Comparison of ENCODE assay signal across 12 cellular contexts in the genomic region with DNA sequence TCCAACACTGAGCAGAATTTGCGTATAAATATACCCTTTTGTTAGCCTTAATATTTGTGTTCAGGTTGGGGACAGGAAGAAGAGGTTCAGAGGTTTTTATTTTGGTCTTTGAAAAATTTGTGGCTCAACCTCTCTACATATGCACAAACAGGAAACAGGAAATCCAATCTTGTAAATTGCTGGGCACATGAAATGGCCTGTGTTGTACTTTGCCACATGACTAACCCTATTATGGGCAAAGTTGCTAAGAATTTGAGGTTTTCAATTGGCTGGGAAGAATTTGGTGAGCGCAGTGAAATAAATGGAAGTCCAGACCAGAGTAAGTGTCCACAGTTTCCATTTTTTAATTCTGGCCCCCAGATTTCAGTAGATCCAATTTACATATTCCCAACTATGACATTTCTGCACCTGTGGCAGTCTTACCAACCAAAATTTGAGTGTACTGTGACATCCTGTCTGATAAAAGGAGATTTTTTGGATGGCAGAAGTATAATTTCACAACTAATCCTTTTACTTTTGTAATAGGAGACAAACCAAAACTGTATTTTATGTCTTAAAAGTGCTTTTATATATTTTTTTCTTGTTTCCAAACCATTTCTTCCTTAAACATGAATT.
DNase-seq lines count a peak whose midpoint lies in the region; ATAC-seq lines count a peak whose summit lies in the region.
"Had no signal": no experiment of that assay in that cellular context is flagged by ENCODE, and none has a peak within 500 bp of the region (broad histone marks: within the 10 kb centered on the region; RNA-seq: fewer than 3 reads in every experiment).

No MANE protein-coding gene starts in this region.

- H3K9me3 Mint-ChIP-seq in activated naive CD8-positive, alpha-beta T cell treated with anti-CD3 and anti-CD28 coated beads, Interleukin-2, amount 50 U/mL, for 24 hours = no peaks in the 10 kb centered on the region
- H3K9me3 Mint-ChIP-seq in natural killer cell treated with Interleukin-12 subunit alpha and Interleukin-12 subunit beta and Interleukin-15 and Interleukin-18, amount 100 ng/mL, for 72 hours = no peaks in the 10 kb centered on the region

- H3K4me3 Mint-ChIP-seq in activated naive CD8-positive, alpha-beta T cell treated with anti-CD3 and anti-CD28 coated beads, Interleukin-2, amount 50 U/mL, for 24 hours = no peak overlapping the region
- H3K4me3 Mint-ChIP-seq in natural killer cell treated with Interleukin-12 subunit alpha and Interleukin-12 subunit beta and Interleukin-15 and Interleukin-18, amount 100 ng/mL, for 72 hours = peak overlapping the region; percentile 42

- DNase-seq in EL (peak; percentile 3), MV-4-11 (lab: John Stamatoyannopoulos, UW) (peak; percentile 51), GDM1 (lab: John Stamatoyannopoulos, UW) (no peak), iPS-NIHi11 (ENCODE audit: low spot score) (no peak)
- DNase-seq in activated naive CD8-positive, alpha-beta T cell treated with anti-CD3 and anti-CD28 coated beads, Interleukin-2, amount 50 U/mL, for 24 hours = no peak
- DNase-seq in natural killer cell treated with Interleukin-12 subunit alpha and Interleukin-12 subunit beta and Interleukin-15 and Interleukin-18, amount 100 ng/mL, for 72 hours (ENCODE audit: low spot score) = no peak
- DNase-seq: effector CD4-positive, alpha-beta T cell; GOT3; NCI-H1105 treated with DMSO at 0.1 percent for 48 hours; NCI-H526 treated with DMSO at 0.1 percent for 48 hours; SHP77 treated with DMSO at 0.1 percent for 48 hours had no signal

- H3K36me3 Mint-ChIP-seq in activated naive CD8-positive, alpha-beta T cell treated with anti-CD3 and anti-CD28 coated beads, Interleukin-2, amount 50 U/mL, for 24 hours (ENCODE audit: low read depth) = peaks cover 69% of the 10 kb centered on the region
- H3K36me3 Mint-ChIP-seq in natural killer cell treated with Interleukin-12 subunit alpha and Interleukin-12 subunit beta and Interleukin-15 and Interleukin-18, amount 100 ng/mL, for 72 hours = peaks cover 34% of the 10 kb centered on the region

- H3K27ac Mint-ChIP-seq in activated naive CD8-positive, alpha-beta T cell treated with anti-CD3 and anti-CD28 coated beads, Interleukin-2, amount 50 U/mL, for 24 hours = peak overlapping the region; percentile 75
- H3K27ac Mint-ChIP-seq in natural killer cell treated with Interleukin-12 subunit alpha and Interleukin-12 subunit beta and Interleukin-15 and Interleukin-18, amount 100 ng/mL, for 72 hours = peak overlapping the region; percentile 65 to 69

- H3K27me3 Mint-ChIP-seq in activated naive CD8-positive, alpha-beta T cell treated with anti-CD3 and anti-CD28 coated beads, Interleukin-2, amount 50 U/mL, for 24 hours = no peaks in the 10 kb centered on the region
- H3K27me3 Mint-ChIP-seq in natural killer cell treated with Interleukin-12 subunit alpha and Interleukin-12 subunit beta and Interleukin-15 and Interleukin-18, amount 100 ng/mL, for 72 hours = no peaks in the 10 kb centered on the region

- no peak for ATAC-seq in activated naive CD8-positive, alpha-beta T cell treated with anti-CD3 and anti-CD28 coated beads, Interleukin-2, amount 50 U/mL, for 24 hours
- ATAC-seq in natural killer cell treated with Interleukin-12 subunit alpha and Interleukin-12 subunit beta and Interleukin-15 and Interleukin-18, amount 100 ng/mL, for 72 hours = peak; percentile 60 to 68
- no peak for ATAC-seq in GM21737 (IDR thresholded peaks at IDR 0.05; ENCODE audit: unreplicated experiment)

- peaks cover 40% of the 10 kb centered on the region for H3K4me1 Mint-ChIP-seq in activated naive CD8-positive, alpha-beta T cell treated with anti-CD3 and anti-CD28 coated beads, Interleukin-2, amount 50 U/mL, for 24 hours
- peaks cover 29 to 38% of the 10 kb centered on the region in 2 donors for H3K4me1 Mint-ChIP-seq in natural killer cell treated with Interleukin-12 subunit alpha and Interleukin-12 subunit beta and Interleukin-15 and Interleukin-18, amount 100 ng/mL, for 72 hours (ENCODE audit: low read depth in 2 of 2)

Comparison
In these comparisons a context has a peak if more than half of its experiments do, and no peak if none do; other contexts are left out.
1. DNase-seq: peak in EL (single experiment) and MV-4-11 (single experiment); none in activated naive CD8-positive, alpha-beta T cell treated with anti-CD3 and anti-CD28 coated beads, Interleukin-2, amount 50 U/mL, for 24 hours (single experiment), natural killer cell treated with Interleukin-12 subunit alpha and Interleukin-12 subunit beta and Interleukin-15 and Interleukin-18, amount 100 ng/mL, for 72 hours (single experiment), GDM1 (single experiment) and iPS-NIHi11 (single experiment).
2. ATAC-seq: peak in natural killer cell treated with Interleukin-12 subunit alpha and Interleukin-12 subunit beta and Interleukin-15 and Interleukin-18, amount 100 ng/mL, for 72 hours (2 of 2); none in activated naive CD8-positive, alpha-beta T cell treated with anti-CD3 and anti-CD28 coated beads, Interleukin-2, amount 50 U/mL, for 24 hours (single experiment) and GM21737 (single experiment).